ENCODE assay signal across 3 cellular contexts in the genomic region with DNA sequence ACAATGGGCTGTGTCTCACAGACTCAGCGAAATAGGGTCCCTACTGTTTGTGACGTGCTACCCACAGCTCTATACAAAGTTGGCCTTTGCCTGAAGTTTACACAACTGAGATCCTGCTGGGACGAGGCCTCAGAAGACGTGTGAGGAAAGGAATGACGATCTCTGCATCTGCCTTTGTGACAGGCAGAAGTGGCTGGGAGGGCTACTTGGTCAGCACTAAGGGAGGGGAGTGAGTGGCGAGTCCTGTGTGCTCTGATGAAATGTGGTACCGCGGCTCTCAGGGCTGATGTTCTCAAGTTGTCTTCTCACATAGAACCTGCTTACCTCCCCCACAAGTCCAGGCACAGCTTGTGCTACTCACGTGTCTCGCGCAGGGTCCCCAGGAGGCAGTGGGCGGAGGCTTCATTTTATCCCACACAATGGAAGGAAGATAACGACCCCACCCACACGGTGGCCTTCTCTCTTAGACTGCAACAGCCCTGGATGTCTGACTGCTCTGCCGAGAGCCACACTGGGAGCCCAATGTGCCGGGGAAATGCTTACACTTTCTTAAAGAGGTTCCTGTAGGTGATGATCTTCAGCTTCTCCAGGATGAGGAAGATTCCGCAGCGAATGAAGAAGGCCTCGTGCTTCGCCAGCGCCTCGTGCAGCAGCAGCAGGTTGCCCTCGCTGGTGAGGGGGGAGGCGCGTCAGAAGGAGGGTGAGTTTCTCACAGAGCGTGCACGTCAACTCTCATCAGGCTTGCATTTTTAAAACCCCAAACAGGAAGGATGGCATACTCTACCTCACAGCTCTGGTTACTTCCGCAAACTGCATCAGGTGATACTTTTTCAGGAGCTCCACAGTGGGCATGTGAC.
A peak's percentile ranks its signal among the peaks of the same experiment; 100 is the strongest.
TF ChIP-seq lines count a peak whose summit lies in the region.

No MANE protein-coding gene starts in this region.

TF ChIP-seq in SK-N-SH, 30 proteins besides CTCF, POLR2A, EP300 and RAD21:
- TF ChIP-seq TAF1 (IDR thresholded peaks at IDR 0.05; ENCODE audit: borderline replicate concordance, low read depth, low read length) = no peak
- TF ChIP-seq RFX5 (IDR thresholded peaks at IDR 0.05; ENCODE audit: low read length) = no peak
- no peak for TF ChIP-seq POLR2AphosphoS5 (IDR thresholded peaks at IDR 0.05; ENCODE audit: low read depth, low read length)
- TF ChIP-seq SIN3A (IDR thresholded peaks at IDR 0.05; ENCODE audit: borderline replicate concordance, low read depth, low read length) = no peak
- no peak for TF ChIP-seq TCF12 (IDR thresholded peaks at IDR 0.05)
- no peak for TF ChIP-seq EZH2phosphoT487 (IDR thresholded peaks at IDR 0.05; ENCODE audit: borderline replicate concordance, low read depth)

TF ChIP-seq in SK-N-SH treated with all-trans-retinoic acid at 6 μM for 48 hours, 23 proteins besides CTCF, POLR2A, EP300 and RAD21:
- TF ChIP-seq ISL1 (CRISPR knock-in tag; IDR thresholded peaks at IDR 0.05) (no peak), ZNF8 (CRISPR knock-in tag; IDR thresholded peaks at IDR 0.05) (no peak), GLIS3 (CRISPR knock-in tag; IDR thresholded peaks at IDR 0.05) (no peak), RARB (CRISPR knock-in tag; IDR thresholded peaks at IDR 0.05) (no peak), POU6F1 (CRISPR knock-in tag; IDR thresholded peaks at IDR 0.05; ENCODE audit: borderline replicate concordance, low read depth) (no peak)

TF ChIP-seq in WTC11, 78 proteins besides CTCF, POLR2A, EP300 and RAD21:
- TF ChIP-seq FOXP1 (CRISPR knock-in tag; IDR thresholded peaks at IDR 0.05; ENCODE audit: borderline replicate concordance) = no peak
- 0 out of 2 replicates have a peak, but pooled peaks have one; percentile 20 for TF ChIP-seq CREM (CRISPR knock-in tag; IDR thresholded peaks at IDR 0.05)
